8 cellular contexts compared by ENCODE assay signal in the genomic region with DNA sequence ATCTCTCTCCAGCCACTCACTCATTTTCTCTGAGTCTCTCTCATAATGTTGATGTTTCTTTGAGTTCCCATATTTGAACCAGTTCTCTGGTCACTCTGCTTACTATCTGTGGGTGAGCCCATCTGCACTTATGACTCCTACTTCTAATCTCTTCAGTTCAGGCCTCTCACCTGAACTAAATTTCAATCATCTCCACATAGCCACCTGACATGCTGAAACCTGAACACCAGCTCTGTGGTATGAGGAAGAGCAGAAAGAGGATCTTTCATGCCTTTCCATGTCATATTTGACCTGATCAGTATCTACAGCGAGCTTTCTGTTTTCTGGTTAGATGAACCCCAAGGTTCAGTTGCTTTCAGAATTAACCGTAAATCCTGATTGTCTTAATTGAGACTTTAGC.
"Had no signal": no experiment of that assay in that cellular context is flagged by ENCODE, and none has a peak within 500 bp of the region (broad histone marks: within the 10 kb centered on the region; RNA-seq: fewer than 3 reads in every experiment).

No MANE protein-coding gene starts in this region.

- ATAC-seq: GM23338, HepG2 had no signal

- FAIRE-seq: H1, H54 had no signal

- H3K4me3 ChIP-seq: GM23338 had no signal

- H3K4me1 Mint-ChIP-seq: GM23338, H9, IgD-negative memory B cell had no signal

- H2AFZ ChIP-seq: GM23338 had no signal

- H3K4me3 Mint-ChIP-seq: GM23338, H9, IgD-negative memory B cell had no signal

- H3K9me3 Mint-ChIP-seq: GM23338, IgD-negative memory B cell had no signal

- H3K27ac Mint-ChIP-seq: GM23338, IgD-negative memory B cell had no signal

- H3K4me2 ChIP-seq: GM23338 had no signal

- DNase-seq: H9, HCEC 1CT had no signal

- H3K27ac ChIP-seq: HL-60 had no signal

- H3K36me3 Mint-ChIP-seq: IgD-negative memory B cell had no signal
